Comparison of ENCODE assay signal across 11 cellular contexts in genomic region chr15:58568157-58568571, GRCh38.
DNase-seq lines count a peak whose midpoint lies in the region; ATAC-seq, FAIRE-seq and TF ChIP-seq lines count a peak whose summit lies in the region.
"Had no signal": no experiment of that assay in that cellular context is flagged by ENCODE, and none has a peak within 500 bp of the region (broad histone marks: within the 10 kb centered on the region; RNA-seq: fewer than 3 reads in every experiment).

No MANE protein-coding gene starts in this region.

- peak overlapping the region; percentile 22; the same call in 1 of the 2 replicates for H2AFZ ChIP-seq in KMS-11 (ENCODE audit: low read depth)

- H3K36me3 ChIP-seq in BE2C, result no peaks in the 10 kb centered on the region
- H3K36me3 ChIP-seq in KMS-11 (ENCODE audit: insufficient read depth), result no peaks in the 10 kb centered on the region
- no peaks in the 10 kb centered on the region for H3K36me3 ChIP-seq in kidney (ENCODE audit: control insufficient read depth in 1 of 2, insufficient read depth in 2 of 2, low read length in 2 of 2)
- no peaks in the 10 kb centered on the region for H3K36me3 ChIP-seq in gastrocnemius medialis

- H3K4me3 ChIP-seq in BE2C (ENCODE audit: low read depth, low read length) (no peak overlapping the region), KMS-11 (IDR thresholded peaks at IDR 0.05; ENCODE audit: insufficient read depth, low read depth, low read length) (no peak overlapping the region), kidney (ENCODE audit: low read length in 2 of 2) (no peak overlapping the region), gastrocnemius medialis (no peak overlapping the region)

- DNase-seq in BE2C, result peak; percentile 28
- DNase-seq in medulla oblongata (ENCODE audit: extremely low spot score), result peak; percentile 67
- no peak for DNase-seq in kidney
- no peak for DNase-seq in gastrocnemius medialis
- DNase-seq in SHP77 treated with DMSO at 0.1 percent for 48 hours (lab: John Stamatoyannopoulos, UW), result no peak
- DNase-seq in HuH-7.5 (ENCODE audit: low spot score), result no peak
- DNase-seq: activated CD4-positive, alpha-beta T cell treated with anti-CD3 and anti-CD28 coated beads, Interleukin-2, amount 50 U/mL, for 1 hour; DND-41; NCI-H226 had no signal

- peaks cover 9% of the 10 kb centered on the region for H3K4me1 ChIP-seq in BE2C
- H3K4me1 ChIP-seq in KMS-11 (ENCODE audit: low read depth, poor library complexity, severe bottlenecking), result peaks cover 16% of the 10 kb centered on the region
- H3K4me1 ChIP-seq in kidney (ENCODE audit: control insufficient read depth in 1 of 2, insufficient read depth in 1 of 2, low read depth in 1 of 2, low read length in 2 of 2), result no peaks in the 10 kb centered on the region
- peaks cover 0 to 3% of the 10 kb centered on the region in 2 donors for H3K4me1 ChIP-seq in gastrocnemius medialis

- H3K27ac ChIP-seq in KMS-11 (no peak overlapping the region), VCaP (peak overlapping the region; percentile 45), kidney (ENCODE audit: low read depth in 2 of 2, low read length in 2 of 2) (no peak overlapping the region), gastrocnemius medialis (no peak overlapping the region)

- H3K9me3 ChIP-seq in BE2C (no peaks in the 10 kb centered on the region), kidney (ENCODE audit: control insufficient read depth in 1 of 2, low read length in 2 of 2) (no peaks in the 10 kb centered on the region), gastrocnemius medialis (no peaks in the 10 kb centered on the region)

- H3K79me2 ChIP-seq in KMS-11 (ENCODE audit: insufficient read depth, low read depth), result no peaks in the 10 kb centered on the region

- intact Hi-C loops in kidney (cut with DNase I), result no loop called here
- intact Hi-C loops in gastrocnemius medialis (cut with DNase I; ENCODE audit: low total_unique reads), result no loop called here

- no peak for TF ChIP-seq POLR2A in gastrocnemius medialis (IDR thresholded peaks at IDR 0.05)

- in situ Hi-C loops in gastrocnemius medialis (cut with MboI; ENCODE audit: low sequenced_read_pairs in 4 of 4), result no loop called here

- no peak for FAIRE-seq in kidney (lab: Jason Lieb, UNC)

- H3K9ac ChIP-seq in KMS-11 (no peak overlapping the region), kidney (ENCODE audit: low read length in 2 of 2) (no peak overlapping the region)

- no peaks in the 10 kb centered on the region for H3K27me3 ChIP-seq in BE2C
- no peaks in the 10 kb centered on the region for H3K27me3 ChIP-seq in KMS-11 (ENCODE audit: insufficient read depth, low read depth)
- no peaks in the 10 kb centered on the region for H3K27me3 ChIP-seq in gastrocnemius medialis

- no peak overlapping the region; the same call in 1 of the 2 replicates for H3K4me2 ChIP-seq in KMS-11

- TF ChIP-seq CTCF in BE2C (IDR thresholded peaks at IDR 0.05; ENCODE audit: low read depth, low read length) (no peak), KMS-11 (conservative IDR thresholded peaks at IDR 0.05; ENCODE audit: low read depth, low read length) (no peak), VCaP (conservative IDR thresholded peaks at IDR 0.05) (no peak), kidney (IDR thresholded peaks at IDR 0.05; ENCODE audit: borderline replicate concordance, extremely low read depth, insufficient read depth) (no peak), gastrocnemius medialis (IDR thresholded peaks at IDR 0.05 in 4 of 5, conservative IDR thresholded peaks at IDR 0.05 in 1 of 5) (no peak)

- ATAC-seq in gastrocnemius medialis, result no peak

- no peaks in the 10 kb centered on the region for H4K20me1 ChIP-seq in KMS-11 (ENCODE audit: insufficient read depth)

Comparison
In these comparisons a context has a peak if more than half of its experiments do, and no peak if none do; other contexts are left out.
1. DNase-seq: peak in BE2C (single experiment) and medulla oblongata (single experiment); none in kidney (single experiment), gastrocnemius medialis (0 of 2), SHP77 treated with DMSO at 0.1 percent for 48 hours (single experiment) and HuH-7.5 (single experiment).